In the genomic region with DNA sequence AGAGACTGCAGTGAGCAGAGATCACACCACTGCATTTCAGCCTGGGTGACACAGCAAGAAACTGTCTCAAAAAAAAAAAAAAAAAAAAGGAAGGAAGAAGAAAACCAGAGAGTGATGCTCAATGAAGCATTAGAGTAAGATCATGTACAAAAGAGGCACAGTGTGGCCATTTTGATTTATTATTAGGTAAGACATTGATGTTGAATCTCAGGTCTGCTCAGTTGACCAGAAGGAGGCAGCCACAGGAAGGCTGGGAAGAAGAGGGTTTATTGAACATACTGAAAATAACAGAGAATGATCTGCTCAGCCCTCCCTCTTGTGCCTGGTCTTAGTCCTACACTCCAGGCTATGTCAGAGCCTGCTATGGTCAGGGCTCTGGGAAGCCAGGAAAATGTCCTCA, we compare ENCODE assay signal across 1 cellular context.
TF ChIP-seq lines count a peak whose summit lies in the region.

No MANE protein-coding gene starts in this region.

TF ChIP-seq in HepG2, 621 proteins besides CTCF, POLR2A, EP300 and RAD21:
- TF ChIP-seq ZNF326 (CRISPR knock-in tag; IDR thresholded peaks at IDR 0.05; ENCODE audit: borderline replicate concordance) (no peak), ZFP82 (CRISPR knock-in tag; IDR thresholded peaks at IDR 0.05; ENCODE audit: borderline replicate concordance) (no peak), RFXAP (CRISPR knock-in tag; IDR thresholded peaks at IDR 0.05; ENCODE audit: borderline replicate concordance) (no peak), HNRNPK (IDR thresholded peaks at IDR 0.05; ENCODE audit: low read depth, low read length, poor library complexity, severe bottlenecking) (no peak), ZNF83 (CRISPR knock-in tag; IDR thresholded peaks at IDR 0.05; ENCODE audit: borderline replicate concordance) (no peak), ESRRA (CRISPR knock-in tag; IDR thresholded peaks at IDR 0.05; ENCODE audit: low read depth) (no peak), ZBTB25 (CRISPR knock-in tag; IDR thresholded peaks at IDR 0.05) (no peak), THAP8 (CRISPR knock-in tag; IDR thresholded peaks at IDR 0.05; ENCODE audit: borderline replicate concordance) (no peak), ZNF510 (CRISPR knock-in tag; IDR thresholded peaks at IDR 0.05; ENCODE audit: low read depth) (no peak), PRMT3 (CRISPR knock-in tag; IDR thresholded peaks at IDR 0.05; ENCODE audit: borderline replicate concordance, low read depth) (no peak), SRF (IDR thresholded peaks at IDR 0.05; ENCODE audit: low read depth, low read length) (no peak), PHF20 (CRISPR knock-in tag; IDR thresholded peaks at IDR 0.05) (no peak)
- TF ChIP-seq, protein P1, sequence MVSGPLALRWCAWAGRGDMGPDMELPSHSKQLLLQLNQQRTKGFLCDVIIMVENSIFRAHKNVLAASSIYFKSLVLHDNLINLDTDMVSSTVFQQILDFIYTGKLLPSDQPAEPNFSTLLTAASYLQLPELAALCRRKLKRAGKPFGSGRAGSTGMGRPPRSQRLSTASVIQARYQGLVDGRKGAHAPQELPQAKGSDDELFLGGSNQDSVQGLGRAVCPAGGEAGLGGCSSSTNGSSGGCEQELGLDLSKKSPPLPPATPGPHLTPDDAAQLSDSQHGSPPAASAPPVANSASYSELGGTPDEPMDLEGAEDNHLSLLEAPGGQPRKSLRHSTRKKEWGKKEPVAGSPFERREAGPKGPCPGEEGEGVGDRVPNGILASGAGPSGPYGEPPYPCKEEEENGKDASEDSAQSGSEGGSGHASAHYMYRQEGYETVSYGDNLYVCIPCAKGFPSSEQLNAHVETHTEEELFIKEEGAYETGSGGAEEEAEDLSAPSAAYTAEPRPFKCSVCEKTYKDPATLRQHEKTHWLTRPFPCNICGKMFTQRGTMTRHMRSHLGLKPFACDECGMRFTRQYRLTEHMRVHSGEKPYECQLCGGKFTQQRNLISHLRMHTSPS (CRISPR knock-in tag; IDR thresholded peaks at IDR 0.05; ENCODE audit: low read depth) = no peak
